ENCODE assay signal across 17 cellular contexts in genomic region chr7:80636709-80637108, GRCh38. TPM values are rescaled to one million over a fixed set of nuclear protein-coding genes. Genes with fewer than 3 reads are reported as not detected.
"Had no signal": no experiment of that assay in that cellular context is flagged by ENCODE, and none has a peak within 500 bp of the region (broad histone marks: within the 10 kb centered on the region; RNA-seq: fewer than 3 reads in every experiment).

No MANE protein-coding gene starts in this region.

- H3K9me3 ChIP-seq: body of pancreas, colonic mucosa, esophagus muscularis mucosa, mucosa of descending colon, suprapubic skin had no signal

- H3K27ac ChIP-seq: body of pancreas, colonic mucosa, esophagus muscularis mucosa, suprapubic skin had no signal

- H3K4me3 ChIP-seq: body of pancreas, colonic mucosa, esophagus muscularis mucosa, mucosa of descending colon, suprapubic skin had no signal

- DNase-seq: activated B cell treated with CpG ODN at 0.5 μM for 24 hours; activated CD4-positive, alpha-beta T cell treated with anti-CD3 and anti-CD28 coated beads, Interleukin-2, amount 10 ng/mL, durations not matched to agents 24 days and 14 days; activated CD8-positive, alpha-beta memory T cell treated with anti-CD3 and anti-CD28 coated beads, Interleukin-2, amount 50 U/mL, for 48 hours; activated gamma-delta T cell treated with Interleukin-2 at 50 U/mL for 16 hours; amygdala; body of pancreas; central memory CD4-positive, alpha-beta T cell; colonic mucosa; glutamatergic neuron; mucosa of descending colon; natural killer cell; posterior cingulate gyrus; small intestine; stimulated activated naive CD8-positive, alpha-beta T cell treated with anti-CD3 and anti-CD28 coated beads, Interleukin-15, Interleukin-2, amounts not matched to agents 100 U/mL and 50 U/mL, for 24 hours; trophoblast cell had no signal

- ATAC-seq: body of pancreas; mucosa of descending colon; natural killer cell; stimulated activated naive CD8-positive, alpha-beta T cell treated with anti-CD3 and anti-CD28 coated beads, Interleukin-15, Interleukin-2, amounts not matched to agents 100 U/mL and 50 U/mL, for 24 hours had no signal

- H3K27me3 ChIP-seq: body of pancreas, colonic mucosa, esophagus muscularis mucosa, suprapubic skin had no signal

- H3K4me1 ChIP-seq: body of pancreas, colonic mucosa had no signal

- H3K36me3 ChIP-seq: colonic mucosa, esophagus muscularis mucosa, suprapubic skin had no signal

RNA-seq across cellular contexts. Expression of gene CD36, which starts 1.7 kb away (rescaled TPM):
- total RNA-seq: activated CD4-positive, alpha-beta T cell treated with anti-CD3 and anti-CD28 coated beads, Interleukin-2, amount 10 ng/mL, durations not matched to agents 24 days and 14 days had no signal
